Comparison of ENCODE assay signal across 11 cellular contexts in the genomic region with DNA sequence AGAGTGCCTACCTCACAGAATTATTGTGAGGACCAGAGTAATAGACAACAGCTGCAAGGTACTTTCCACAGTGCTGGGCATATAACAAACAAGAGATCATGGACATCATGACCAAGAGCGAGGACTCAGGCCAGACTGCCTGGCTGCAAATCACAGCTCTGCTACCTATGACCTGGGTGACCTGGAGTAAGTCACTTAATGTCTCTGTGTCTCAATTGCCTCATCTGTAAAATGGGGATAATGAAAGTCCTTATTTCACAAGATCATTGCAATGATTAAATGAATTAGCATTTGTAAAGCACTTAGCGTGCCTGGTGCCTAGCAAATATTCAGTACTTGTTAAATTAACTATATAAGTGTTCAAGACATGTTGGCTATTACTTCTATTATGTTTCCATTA.
"Had no signal": no experiment of that assay in that cellular context is flagged by ENCODE, and none has a peak within 500 bp of the region (broad histone marks: within the 10 kb centered on the region; RNA-seq: fewer than 3 reads in every experiment).

No MANE protein-coding gene starts in this region.

- DNase-seq: GM23248, GOT3, H7, HFFc6, IMR-90, Karpas-422, KBM-7 had no signal

- H3K4me3 ChIP-seq: GM23248, HAP-1 had no signal

- H3K27ac Mint-ChIP-seq: HFFc6 had no signal

- H3K27ac ChIP-seq: GM23248, HL-60, KMS-11 had no signal

- H3K36me3 ChIP-seq: HAP-1 had no signal

- H3K4me3 Mint-ChIP-seq: HFFc6 had no signal

- H3K4me2 ChIP-seq: KMS-11 had no signal

- H3K9me3 Mint-ChIP-seq: HFFc6 had no signal

- H2AFZ ChIP-seq: GM23248 had no signal

- ATAC-seq: HCT116 had no signal

- H3K9ac ChIP-seq: GM23248, KMS-11 had no signal

- H3K9me3 ChIP-seq: HAP-1 had no signal
